17 cellular contexts compared by ENCODE assay signal in the genomic region with DNA sequence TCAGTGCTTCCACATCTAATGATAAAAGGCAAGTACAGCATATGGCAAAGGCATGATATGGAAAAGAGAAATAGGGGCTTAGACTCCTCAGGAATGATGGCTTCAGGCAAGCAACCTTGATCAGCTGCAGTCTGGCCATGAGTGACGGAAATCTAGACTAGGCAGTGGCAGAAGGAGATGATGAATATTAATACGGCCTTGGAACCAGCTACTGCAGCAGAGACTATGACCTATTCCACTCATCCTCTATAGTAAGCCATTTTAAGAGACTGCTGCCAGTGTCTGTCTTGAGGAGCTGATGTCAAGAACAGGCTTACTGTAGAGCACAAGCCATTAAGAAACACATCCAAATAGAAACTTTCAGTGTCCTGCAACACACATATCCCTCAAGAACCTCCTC. TPM values are rescaled to one million over a fixed set of nuclear protein-coding genes. Genes with fewer than 3 reads are reported as not detected.
DNase-seq lines count a peak whose midpoint lies in the region; ATAC-seq, FAIRE-seq and TF ChIP-seq lines count a peak whose summit lies in the region.
"Had no signal": no experiment of that assay in that cellular context is flagged by ENCODE, and none has a peak within 500 bp of the region (broad histone marks: within the 10 kb centered on the region; RNA-seq: fewer than 3 reads in every experiment).

No MANE protein-coding gene starts in this region.

- peak overlapping the region; percentile 24 to 83 (median 75) for H3K27ac Mint-ChIP-seq in CD4-positive, alpha-beta memory T cell
- H3K27ac Mint-ChIP-seq in T-helper 2 cell treated with Interferon-gamma antibody and Interleukin-4, amounts not matched to agents 5 μg/mL and 100 μg/mL, for 36 hours = no peak overlapping the region
- H3K27ac Mint-ChIP-seq: H9 had no signal

- no peaks in the 10 kb centered on the region for H4K20me1 ChIP-seq in K562 (replicated peaks; ENCODE audit: control insufficient read depth, insufficient read depth, low read length)

- H3K9ac ChIP-seq in K562 (ENCODE audit: insufficient read depth in 1 of 2, low read depth in 2 of 2, low read length in 2 of 2) = no peak overlapping the region; a peak in 1 of 4 replicates

- CTCF ChIA-PET in CD4-positive, alpha-beta memory T cell (lab: Charles Lee; ENCODE audit: partially characterized antibody) = interaction anchor here (1.3 to 4.8 kb wide), 9 partner anchors 11 to 96 kb away, joined by 3 to 49 read pairs (median 36); a partner anchor contains a TSS
- CTCF ChIA-PET in K562 (lab: Yijun Ruan, JAX; ENCODE audit: low intra/inter-chr PET ratio) = no interaction called here

- H3K4me1 Mint-ChIP-seq in CD4-positive, alpha-beta memory T cell = peaks cover 46 to 56% (median 50%) of the 10 kb centered on the region in 4 donors
- peaks cover 47% of the 10 kb centered on the region for H3K4me1 Mint-ChIP-seq in T-helper 2 cell treated with Interferon-gamma antibody and Interleukin-4, amounts not matched to agents 5 μg/mL and 100 μg/mL, for 36 hours (ENCODE audit: low read depth)

- DNase-seq in CD4-positive, alpha-beta memory T cell = no peak
- DNase-seq in NCI-H524 treated with DMSO at 0.1 percent for 48 hours (lab: John Stamatoyannopoulos, UW) (peak; percentile 37), K562 (ENCODE audit: extremely low read depth in 1 of 4, low spot score in 3 of 4) (no peak), gastrocnemius medialis (no peak), stomach (no peak), small intestine (no peak)
- no peak for DNase-seq in T-helper 2 cell treated with Interferon-gamma antibody and Interleukin-4, amounts not matched to agents 5 μg/mL and 100 μg/mL, for 36 hours (ENCODE audit: low spot score)
- DNase-seq: BE2C; CD8-positive, alpha-beta memory T cell; DMS79 treated with DMSO at 0.1 percent for 48 hours; H9; IMR-90; NCI-H1930; NCI-H446; PC-9 had no signal

- no peak overlapping the region for H3K27ac ChIP-seq in CD4-positive, alpha-beta memory T cell (ENCODE audit: low read depth, low read length)
- 0 out of 3 replicates have a peak overlapping the region, but pooled peaks have one; percentile 29 for H3K27ac ChIP-seq in K562 (ENCODE audit: extremely low read depth, low read depth, low read length)
- peak overlapping the region; percentile 36 to 67 (median 58) for H3K27ac ChIP-seq in gastrocnemius medialis
- no peak overlapping the region for H3K27ac ChIP-seq in stomach
- no peak overlapping the region for H3K27ac ChIP-seq in small intestine (ENCODE audit: low read depth in 1 of 2, low read length in 1 of 2)
- H3K27ac ChIP-seq: PC-9, SJSA1 had no signal

- H3K4me2 ChIP-seq in K562 (ENCODE audit: insufficient read depth, low read length) = no peak overlapping the region
- H3K4me2 ChIP-seq: PC-9 had no signal

- H3K9me1 ChIP-seq in K562 (ENCODE audit: control insufficient read depth, insufficient read depth, low read length) = no peaks in the 10 kb centered on the region

- H3K4me3 ChIP-seq in CD4-positive, alpha-beta memory T cell (ENCODE audit: low read length in 2 of 2) = no peak overlapping the region
- no peak overlapping the region for H3K4me3 ChIP-seq in K562
- H3K4me3 ChIP-seq in gastrocnemius medialis = no peak overlapping the region
- H3K4me3 ChIP-seq in stomach = no peak overlapping the region
- H3K4me3 ChIP-seq in small intestine (ENCODE audit: low read depth in 1 of 2, low read length in 2 of 2) = no peak overlapping the region
- H3K4me3 ChIP-seq: PC-9, SJSA1 had no signal

- H3K4me1 ChIP-seq in CD4-positive, alpha-beta memory T cell (ENCODE audit: insufficient read depth, low read length) = peaks cover 48% of the 10 kb centered on the region
- peaks cover 17 to 22% of the 10 kb centered on the region in 2 experiments for H3K4me1 ChIP-seq in K562 (replicated peaks in 1 of 2; ENCODE audit: control insufficient read depth in 2 of 2, insufficient read depth in 2 of 2, low read length in 2 of 2)
- peaks cover 52 to 53% of the 10 kb centered on the region in 2 donors for H3K4me1 ChIP-seq in gastrocnemius medialis
- H3K4me1 ChIP-seq in stomach = peaks cover 5 to 53% (median 27%) of the 10 kb centered on the region in 4 donors
- H3K4me1 ChIP-seq in small intestine (ENCODE audit: control insufficient read depth in 2 of 2, insufficient read depth in 1 of 2, low read depth in 1 of 2, low read length in 1 of 2) = no peaks in the 10 kb centered on the region
- H3K4me1 ChIP-seq: BE2C had no signal

- FAIRE-seq in K562 (lab: Jason Lieb, UNC) = no peak
- no peak for FAIRE-seq in small intestine (lab: Jason Lieb, UNC)
- FAIRE-seq: D721Med had no signal

- TF ChIP-seq CTCF in K562 (IDR thresholded peaks at IDR 0.05 in 2 of 3, conservative IDR thresholded peaks at IDR 0.05 in 1 of 3; ENCODE audit: insufficient read depth in 2 of 3, low read depth in 1 of 3, low read length in 3 of 3) (no peak), gastrocnemius medialis (IDR thresholded peaks at IDR 0.05 in 4 of 5, conservative IDR thresholded peaks at IDR 0.05 in 1 of 5) (no peak), stomach (IDR thresholded peaks at IDR 0.05) (no peak)

- ATAC-seq in K562 = no peak; the same call in 1 of the 3 replicates
- peak; percentile 22 to 30 for ATAC-seq in gastrocnemius medialis

- no peaks in the 10 kb centered on the region for H3K9me3 Mint-ChIP-seq in CD4-positive, alpha-beta memory T cell
- no peaks in the 10 kb centered on the region for H3K9me3 Mint-ChIP-seq in T-helper 2 cell treated with Interferon-gamma antibody and Interleukin-4, amounts not matched to agents 5 μg/mL and 100 μg/mL, for 36 hours
- H3K9me3 Mint-ChIP-seq: CD8-positive, alpha-beta memory T cell; H9 had no signal

- in situ Hi-C loops in K562 (cut with MboI) = loop anchor here (5.0 kb wide), 1 partner anchor 293 kb away; no protein-coding TSS in a partner anchor
- in situ Hi-C loops in gastrocnemius medialis (cut with MboI; ENCODE audit: low sequenced_read_pairs in 4 of 4) = no loop called here

- BruUV-seq in K562 (replicated peaks; lab: Mats Ljungman, UMichigan) = no TSS peak

- WGBS in K562 (ENCODE audit: insufficient coverage, low coverage, missing lambda C conversion rate) = 49% methylated on average over 2 of the region's 2 CpGs
- WGBS in stomach, 5 donors = 68 to 85% (median 75%) methylated on average over 2 of the region's 2 CpGs
- WGBS in small intestine, 3 donors = 83 to 91% (median 83%) methylated on average over 2 of the region's 2 CpGs

- peaks cover 3 to 9% of the 10 kb centered on the region in 2 donors for H3K36me3 Mint-ChIP-seq in CD4-positive, alpha-beta memory T cell
- peaks cover 3% of the 10 kb centered on the region for H3K36me3 Mint-ChIP-seq in T-helper 2 cell treated with Interferon-gamma antibody and Interleukin-4, amounts not matched to agents 5 μg/mL and 100 μg/mL, for 36 hours (ENCODE audit: low read depth)

- no peaks in the 10 kb centered on the region for H3K9me3 ChIP-seq in CD4-positive, alpha-beta memory T cell (ENCODE audit: control insufficient read depth in 1 of 2, low read length in 2 of 2)
- H3K9me3 ChIP-seq in K562 (replicated peaks; ENCODE audit: control insufficient read depth, insufficient read depth, low read depth, low read length) = no peaks in the 10 kb centered on the region
- no peaks in the 10 kb centered on the region for H3K9me3 ChIP-seq in gastrocnemius medialis
- H3K9me3 ChIP-seq in stomach = no peaks in the 10 kb centered on the region
- H3K9me3 ChIP-seq in small intestine (ENCODE audit: control insufficient read depth, low read depth) = no peaks in the 10 kb centered on the region
- H3K9me3 ChIP-seq: BE2C, SJSA1 had no signal

- H3K36me3 ChIP-seq in CD4-positive, alpha-beta memory T cell (ENCODE audit: insufficient read depth, low read length) = no peaks in the 10 kb centered on the region
- H3K36me3 ChIP-seq in K562 (ENCODE audit: control insufficient read depth, insufficient read depth, low read length) (peaks cover 6% of the 10 kb centered on the region; the same call in 1 of the 3 replicates), gastrocnemius medialis (no peaks in the 10 kb centered on the region), stomach (peaks cover 0 to 17% (median 10%) of the 10 kb centered on the region in 4 donors), small intestine (ENCODE audit: control insufficient read depth in 2 of 2, insufficient read depth in 2 of 2, low read length in 2 of 2) (no peaks in the 10 kb centered on the region)
- H3K36me3 ChIP-seq: SJSA1 had no signal

- TF ChIP-seq EP300 in K562 (IDR thresholded peaks at IDR 0.05; ENCODE audit: low read length) (no peak), stomach (IDR thresholded peaks at IDR 0.05) (no peak)

- H3K4me3 Mint-ChIP-seq in CD4-positive, alpha-beta memory T cell = no peak overlapping the region
- no peak overlapping the region for H3K4me3 Mint-ChIP-seq in T-helper 2 cell treated with Interferon-gamma antibody and Interleukin-4, amounts not matched to agents 5 μg/mL and 100 μg/mL, for 36 hours
- H3K4me3 Mint-ChIP-seq: H9 had no signal

- H3K27me3 Mint-ChIP-seq in CD4-positive, alpha-beta memory T cell = no peaks in the 10 kb centered on the region
- H3K27me3 Mint-ChIP-seq in T-helper 2 cell treated with Interferon-gamma antibody and Interleukin-4, amounts not matched to agents 5 μg/mL and 100 μg/mL, for 36 hours (ENCODE audit: low read depth) = no peaks in the 10 kb centered on the region
- H3K27me3 Mint-ChIP-seq: CD8-positive, alpha-beta memory T cell had no signal

- intact Hi-C loops in CD4-positive, alpha-beta memory T cell (cut with micrococcal nuclease) = no loop called here
- intact Hi-C loops in K562 (cut with micrococcal nuclease) = no loop called here
- intact Hi-C loops in gastrocnemius medialis (cut with DNase I; ENCODE audit: low total_unique reads) = loop anchor here (2.0 to 5.0 kb wide), 3 partner anchors 43 to 290 kb away; no protein-coding TSS in a partner anchor
- intact Hi-C loops in stomach (cut with DNase I; ENCODE audit: low total_unique reads) = no loop called here

- TF ChIP-seq RAD21 in K562 (CRISPR knock-in tag; conservative IDR thresholded peaks at IDR 0.05 in 1 of 2, IDR thresholded peaks at IDR 0.05 in 1 of 2) = no peak

- no peak overlapping the region for H2AFZ ChIP-seq in K562 (ENCODE audit: low read depth, low read length)
- H2AFZ ChIP-seq: PC-9 had no signal

- H3K27me3 ChIP-seq in CD4-positive, alpha-beta memory T cell (ENCODE audit: insufficient read depth, low read length) = no peaks in the 10 kb centered on the region
- H3K27me3 ChIP-seq in K562 (ENCODE audit: control insufficient read depth in 2 of 2, insufficient read depth in 2 of 2, low read length in 2 of 2) (no peaks in the 10 kb centered on the region), gastrocnemius medialis (no peaks in the 10 kb centered on the region), stomach (no peaks in the 10 kb centered on the region), small intestine (ENCODE audit: control insufficient read depth in 2 of 2, insufficient read depth in 2 of 2, low read length in 2 of 2) (no peaks in the 10 kb centered on the region)
- H3K27me3 ChIP-seq: BE2C, SJSA1 had no signal

- TF ChIP-seq POLR2A in K562 (conservative IDR thresholded peaks at IDR 0.05) = no peak
- TF ChIP-seq POLR2A in gastrocnemius medialis (IDR thresholded peaks at IDR 0.05) = no peak
- no peak for TF ChIP-seq POLR2A in stomach (IDR thresholded peaks at IDR 0.05)

- H3K79me2 ChIP-seq in K562 (ENCODE audit: control insufficient read depth, insufficient read depth, low read length) = peaks cover 86% of the 10 kb centered on the region

- POLR2A ChIA-PET in CD4-positive, alpha-beta memory T cell (lab: Charles Lee; ENCODE audit: partially characterized antibody) = interaction anchor here (1.9 to 3.2 kb wide), 2 partner anchors 18 to 24 kb away, joined by 6 to 31 read pairs; a partner anchor contains a TSS
- POLR2A ChIA-PET in K562 (lab: Yijun Ruan, JAX) = interaction anchor here (1.0 to 2.7 kb wide), 5 partner anchors 8 to 50 kb away, joined by 4 to 10 read pairs (median 6); a partner anchor contains a TSS

RNA-seq across cellular contexts. Expression of a gene that starts 23.7 kb away (rescaled TPM):
- 10 to 100 TPM; 56.0 to 63.6 TPM for total RNA-seq in CD4-positive, alpha-beta memory T cell
- 10 to 100 TPM in 1 of 2 donors, 1 to 10 TPM in 1; 6.3 to 10.1 TPM for polyA plus RNA-seq in CD4-positive, alpha-beta memory T cell
- 17.1 and 54.2 TPM in 2 replicates for total RNA-seq in K562 (2011; cell fraction: chromatin; rRNA removed; ENCODE audit: low replicate concordance)
- total RNA-seq in K562 (2011; cell fraction: nucleolus; rRNA removed) = 6.3 and 9.7 TPM in 2 replicates
- 13.3 and 22.9 TPM in 2 replicates for total RNA-seq in K562 (2011; cell fraction: nucleoplasm; rRNA removed)
- total RNA-seq in K562 (2014; rRNA removed) (7.4 and 9.8 TPM in 2 replicates), K562 (2014; rRNA removed; fragmentation: Illumina TruSeq; extraction: Trizol) (9.0 and 9.7 TPM in 2 replicates), K562 (2015; rRNA removed; fragmentation: Illumina TruSeq; extraction: Trizol) (8.6 and 9.1 TPM in 2 replicates), K562 (2021) (23.3 and 25.9 TPM in 2 replicates), gastrocnemius medialis (10 to 100 TPM; 12.5 to 24.5 (median 21.0) TPM), stomach (10 to 100 TPM; 12.7 to 26.5 (median 19.2) TPM)
- polyA plus RNA-seq in K562 (2011; rRNA removed) (14.9 and 17.0 TPM in 2 replicates), K562 (2014; fragmentation: Illumina TruSeq; extraction: Trizol) (15.5 and 17.4 TPM in 2 replicates), K562 (2014; fragmentation: Nextera tagmentation; extraction: Ambion mirVana) (1 to 10 TPM; 2.2 to 2.5 TPM), K562 (2014; rRNA removed) (8.8 and 9.5 TPM in 2 replicates), stomach (1 to 10 TPM; 1.6 to 2.4 (median 1.8) TPM), small intestine (1 to 10 TPM; 1.1 to 4.8 (median 1.6) TPM)
- 7.3 and 9.0 TPM in 2 replicates for polyA plus RNA-seq in K562 (2011; cell fraction: cytosol; rRNA removed)
- polyA plus RNA-seq in K562 (2011; cell fraction: nucleus; rRNA removed) = 12.3 and 15.5 TPM in 2 replicates
- 10.6 and 11.4 TPM in 2 replicates for polyA plus RNA-seq in K562 (2012)
- 33.8 and 34.9 TPM in 2 replicates for polyA minus RNA-seq in K562 (2011; rRNA and poly(A)+ RNA removed)
- polyA minus RNA-seq in K562 (2011; cell fraction: cytosol; rRNA and poly(A)+ RNA removed) = 13.4 and 14.1 TPM in 2 replicates
- polyA minus RNA-seq in K562 (2011; cell fraction: nucleus; rRNA and poly(A)+ RNA removed) = 9.0 and 14.2 TPM in 2 replicates

Comparison
In these comparisons a context has a peak if more than half of its experiments do, and no peak if none do; other contexts are left out.
1. H3K27ac ChIP-seq: peak in K562 (single experiment) and gastrocnemius medialis (4 of 4); none in CD4-positive, alpha-beta memory T cell (single experiment), stomach (0 of 5) and small intestine (0 of 2).